ENCODE assay signal across 8 cellular contexts in the genomic region with DNA sequence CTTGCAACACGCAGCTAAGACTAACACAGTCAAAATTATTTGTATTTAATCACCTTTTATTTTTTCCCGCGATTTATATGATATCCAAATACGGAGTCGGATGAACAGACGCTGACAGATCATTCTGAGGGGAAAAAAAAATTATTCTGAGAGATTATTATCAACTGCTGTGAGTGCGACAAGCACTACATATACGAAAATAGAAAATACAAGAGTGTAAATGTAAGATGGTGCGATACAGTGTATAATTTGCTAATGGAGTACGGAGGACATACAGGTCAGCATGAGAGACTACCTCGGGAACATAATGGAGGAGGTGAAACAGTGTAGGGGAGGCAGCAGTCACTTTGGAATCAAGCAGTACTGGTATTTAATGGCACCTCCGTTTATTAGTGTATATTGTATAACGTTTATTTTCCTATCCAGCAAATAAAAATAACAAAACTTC. TPM values are rescaled to one million over a fixed set of nuclear protein-coding genes. Genes with fewer than 3 reads are reported as not detected.
DNase-seq lines count a peak whose midpoint lies in the region; ATAC-seq and TF ChIP-seq lines count a peak whose summit lies in the region.

No MANE protein-coding gene starts in this region.

- H3K4me3 ChIP-seq in skeletal muscle satellite cell (ENCODE audit: low read length), result peak overlapping the region; percentile 72

- no peak for TF ChIP-seq CTCF in glutamatergic neuron (IDR thresholded peaks at IDR 0.05; ENCODE audit: partially characterized antibody, unreplicated experiment)

- H3K9me3 Mint-ChIP-seq in activated CD4-positive, alpha-beta T cell treated with anti-CD3 and anti-CD28 coated beads, Interleukin-2, amount 10 ng/mL, durations not matched to agents 7 days and 5 days, result no peaks in the 10 kb centered on the region
- no peaks in the 10 kb centered on the region for H3K9me3 Mint-ChIP-seq in T-cell
- H3K9me3 Mint-ChIP-seq in glutamatergic neuron (ENCODE audit: unreplicated experiment), result peaks cover 7% of the 10 kb centered on the region

- CTCF ChIA-PET in activated CD4-positive, alpha-beta T cell treated with anti-CD3 and anti-CD28 coated beads, Interleukin-2, amount 10 ng/mL, durations not matched to agents 7 days and 5 days (lab: Charles Lee), result interaction anchor here (0.7 to 2.6 kb wide), 8 partner anchors 14 to 241 kb away, joined by 3 to 21 read pairs (median 4); partner anchors contain the start of gene COPS4
- CTCF ChIA-PET in T-cell (lab: Charles Lee), result interaction anchor here (0.7 to 2.9 kb wide), 3 partner anchors 22 to 234 kb away, joined by 3 to 13 read pairs (median 9); partner anchors contain the start of gene COPS4 (in 2 of the 2)

- peak overlapping the region; percentile 89 for H3K4me3 Mint-ChIP-seq in activated CD4-positive, alpha-beta T cell treated with anti-CD3 and anti-CD28 coated beads, Interleukin-2, amount 10 ng/mL, durations not matched to agents 7 days and 5 days
- H3K4me3 Mint-ChIP-seq in T-cell (peak overlapping the region; percentile 90 to 99 (median 91)), glutamatergic neuron (ENCODE audit: unreplicated experiment) (peak overlapping the region; percentile 93)

- H3K36me3 Mint-ChIP-seq in activated CD4-positive, alpha-beta T cell treated with anti-CD3 and anti-CD28 coated beads, Interleukin-2, amount 10 ng/mL, durations not matched to agents 7 days and 5 days (ENCODE audit: low read depth), result peaks cover 6% of the 10 kb centered on the region
- H3K36me3 Mint-ChIP-seq in T-cell (no peaks in the 10 kb centered on the region), glutamatergic neuron (ENCODE audit: unreplicated experiment) (no peaks in the 10 kb centered on the region)

- H3K36me3 ChIP-seq in skeletal muscle satellite cell (ENCODE audit: insufficient read depth, low read length), result no peaks in the 10 kb centered on the region

- no peaks in the 10 kb centered on the region for H3K27me3 Mint-ChIP-seq in activated CD4-positive, alpha-beta T cell treated with anti-CD3 and anti-CD28 coated beads, Interleukin-2, amount 10 ng/mL, durations not matched to agents 7 days and 5 days
- H3K27me3 Mint-ChIP-seq in T-cell (no peaks in the 10 kb centered on the region), glutamatergic neuron (ENCODE audit: unreplicated experiment) (peaks cover 1% of the 10 kb centered on the region)

- no peak for DNase-seq in activated CD4-positive, alpha-beta T cell treated with anti-CD3 and anti-CD28 coated beads, Interleukin-2, amount 10 ng/mL, durations not matched to agents 7 days and 5 days
- DNase-seq in activated CD4-positive, alpha-beta T cell treated with anti-CD3 and anti-CD28 coated beads, Interleukin-2, amount 50 U/mL, for 4 hours, result no peak
- DNase-seq in T-cell, result no peak
- no peak for DNase-seq in glutamatergic neuron
- no peak for DNase-seq in GM19238 (ENCODE audit: insufficient read length, low spot score)

- POLR2A ChIA-PET in activated CD4-positive, alpha-beta T cell treated with anti-CD3 and anti-CD28 coated beads, Interleukin-2, amount 10 ng/mL, durations not matched to agents 7 days and 5 days (lab: Charles Lee), result interaction anchor here (0.6 to 0.9 kb wide), 2 partner anchors 22 to 115 kb away, joined by 3 to 9 read pairs; partner anchors contain the start of gene COPS4
- POLR2A ChIA-PET in T-cell (lab: Charles Lee), result interaction anchor here (0.7 to 1.2 kb wide), 4 partner anchors 22 to 671 kb away, joined by 3 to 7 read pairs (median 6); partner anchors contain the start of gene COPS4 (in 1 of the 2)

- H3K27ac Mint-ChIP-seq in activated CD4-positive, alpha-beta T cell treated with anti-CD3 and anti-CD28 coated beads, Interleukin-2, amount 10 ng/mL, durations not matched to agents 7 days and 5 days, result peak overlapping the region; percentile 96
- peak overlapping the region; percentile 92 to 97 for H3K27ac Mint-ChIP-seq in T-cell
- H3K27ac Mint-ChIP-seq in glutamatergic neuron (ENCODE audit: unreplicated experiment), result peak overlapping the region; percentile 85

- H3K4me1 ChIP-seq in skeletal muscle satellite cell (ENCODE audit: control insufficient read depth, insufficient read depth, low read length), result peaks cover 24% of the 10 kb centered on the region

- H3K9me3 ChIP-seq in skeletal muscle satellite cell (replicated peaks; ENCODE audit: low read length), result no peaks in the 10 kb centered on the region

- ATAC-seq in T-cell (replicated peaks in 1 of 4) (no peak), GM18519 (IDR thresholded peaks at IDR 0.05; ENCODE audit: low FRiP score, unreplicated experiment) (no peak), HG03095 (IDR thresholded peaks at IDR 0.05; ENCODE audit: unreplicated experiment) (no peak)

- H3K4me1 Mint-ChIP-seq in activated CD4-positive, alpha-beta T cell treated with anti-CD3 and anti-CD28 coated beads, Interleukin-2, amount 10 ng/mL, durations not matched to agents 7 days and 5 days, result peaks cover 31% of the 10 kb centered on the region
- H3K4me1 Mint-ChIP-seq in T-cell, result peaks cover 35 to 48% (median 45%) of the 10 kb centered on the region in 3 donors
- H3K4me1 Mint-ChIP-seq in glutamatergic neuron (ENCODE audit: low read depth, unreplicated experiment), result peaks cover 16% of the 10 kb centered on the region

- H3K9ac ChIP-seq in skeletal muscle satellite cell (ENCODE audit: low read depth, low read length), result peak overlapping the region; percentile 80

- H3K4me2 ChIP-seq in skeletal muscle satellite cell (ENCODE audit: low read length), result peak overlapping the region; percentile 80

- H3K27me3 ChIP-seq in skeletal muscle satellite cell (ENCODE audit: control insufficient read depth, insufficient read depth, low read length), result no peaks in the 10 kb centered on the region

RNA-seq across cellular contexts. Expression of gene LIN54, which starts 2.8 kb away (rescaled TPM):
- total RNA-seq in activated CD4-positive, alpha-beta T cell treated with anti-CD3 and anti-CD28 coated beads, Interleukin-2, amount 10 ng/mL, durations not matched to agents 7 days and 5 days, result 10 to 100 TPM; 39.1 to 48.1 TPM
- 10 to 100 TPM; 15.1 to 17.9 (median 16.8) TPM for total RNA-seq in T-cell
- total RNA-seq in glutamatergic neuron (ENCODE audit: unreplicated experiment), result 10.9 TPM
- total RNA-seq in skeletal muscle satellite cell (2012; rRNA removed), result 14.2 and 15.5 TPM in 2 replicates

RNA-seq across cellular contexts. Expression of gene COPS4, which starts 21.5 kb away (rescaled TPM):
- 10 to 100 TPM; 28.0 to 29.3 TPM for total RNA-seq in activated CD4-positive, alpha-beta T cell treated with anti-CD3 and anti-CD28 coated beads, Interleukin-2, amount 10 ng/mL, durations not matched to agents 7 days and 5 days
- 10 to 100 TPM; 19.9 to 28.3 (median 22.2) TPM for total RNA-seq in T-cell
- 35.2 TPM for total RNA-seq in glutamatergic neuron (ENCODE audit: unreplicated experiment)
- 79.1 and 79.7 TPM in 2 replicates for total RNA-seq in skeletal muscle satellite cell (2012; rRNA removed)
